In genomic region chr19:2428756-2429711, GRCh38 we compare ENCODE assay signal across 13 cellular contexts. TPM values are rescaled to one million over a fixed set of nuclear protein-coding genes. Genes with fewer than 3 reads are reported as not detected.
A peak's percentile ranks its signal among the peaks of the same experiment; 100 is the strongest.
DNase-seq lines count a peak whose midpoint lies in the region; ATAC-seq and TF ChIP-seq lines count a peak whose summit lies in the region.
"Had no signal": no experiment of that assay in that cellular context is flagged by ENCODE, and none has a peak within 500 bp of the region (broad histone marks: within the 10 kb centered on the region; RNA-seq: fewer than 3 reads in every experiment).

No MANE protein-coding gene starts in this region.

- H3K27ac ChIP-seq in AG04450 (ENCODE audit: low read depth, low read length), result peak overlapping the region; percentile 94
- peak overlapping the region; percentile 91 for H3K27ac ChIP-seq in muscle layer of colon (ENCODE audit: low read depth, low read length)
- H3K27ac ChIP-seq: brain microvascular endothelial cell had no signal

- no peaks in the 10 kb centered on the region for H3K27me3 ChIP-seq in AG04450 (ENCODE audit: control insufficient read depth, insufficient read depth, low read length)
- H3K27me3 ChIP-seq in GM06990 (replicated peaks; ENCODE audit: control insufficient read depth, insufficient read depth, low read length), result no peaks in the 10 kb centered on the region
- no peaks in the 10 kb centered on the region for H3K27me3 ChIP-seq in muscle layer of colon (ENCODE audit: control insufficient read depth in 1 of 2, insufficient read depth in 2 of 2, low read length in 2 of 2)
- H3K27me3 ChIP-seq: brain microvascular endothelial cell, testis had no signal

- peak overlapping the region; percentile 45 for H3K27ac Mint-ChIP-seq in chondrocyte (ENCODE audit: unreplicated experiment)
- no peak overlapping the region for H3K27ac Mint-ChIP-seq in activated CD4-positive, alpha-beta memory T cell treated with anti-CD3 and anti-CD28 coated beads, Interleukin-2, amount 10 ng/mL, durations not matched to agents 7 days and 5 days

- H3K9me3 Mint-ChIP-seq in chondrocyte (ENCODE audit: low read depth), result no peaks in the 10 kb centered on the region
- H3K9me3 Mint-ChIP-seq in activated CD4-positive, alpha-beta memory T cell treated with anti-CD3 and anti-CD28 coated beads, Interleukin-2, amount 10 ng/mL, durations not matched to agents 7 days and 5 days, result no peaks in the 10 kb centered on the region
- H3K9me3 Mint-ChIP-seq: naive thymus-derived CD8-positive, alpha-beta T cell had no signal

- peaks cover 2% of the 10 kb centered on the region for H3K36me3 Mint-ChIP-seq in chondrocyte (ENCODE audit: low read depth)
- peaks cover 37% of the 10 kb centered on the region for H3K36me3 Mint-ChIP-seq in activated CD4-positive, alpha-beta memory T cell treated with anti-CD3 and anti-CD28 coated beads, Interleukin-2, amount 10 ng/mL, durations not matched to agents 7 days and 5 days (ENCODE audit: low read depth)

- peaks cover 29% of the 10 kb centered on the region for H3K4me1 ChIP-seq in muscle layer of colon (ENCODE audit: insufficient read depth, low read length)

- H3K9ac ChIP-seq in muscle layer of colon (ENCODE audit: low read length), result no peak overlapping the region

- CTCF ChIA-PET in AG04450 (lab: Charles Lee), result interaction anchor here (1.5 kb wide), 2 partner anchors 181 to 182 kb away, joined by 4 read pairs; no protein-coding TSS in a partner anchor
- CTCF ChIA-PET in activated CD4-positive, alpha-beta memory T cell treated with anti-CD3 and anti-CD28 coated beads, Interleukin-2, amount 10 ng/mL, durations not matched to agents 7 days and 5 days (lab: Charles Lee), result interaction anchor here (2.3 kb wide), 1 partner anchor 182 kb away, joined by 15 read pairs; no protein-coding TSS in a partner anchor

- H3K4me1 Mint-ChIP-seq in chondrocyte (ENCODE audit: low read depth), result peaks cover 17% of the 10 kb centered on the region
- peaks cover 17% of the 10 kb centered on the region for H3K4me1 Mint-ChIP-seq in activated CD4-positive, alpha-beta memory T cell treated with anti-CD3 and anti-CD28 coated beads, Interleukin-2, amount 10 ng/mL, durations not matched to agents 7 days and 5 days

- no peaks in the 10 kb centered on the region for H3K27me3 Mint-ChIP-seq in chondrocyte (ENCODE audit: low read depth)
- no peaks in the 10 kb centered on the region for H3K27me3 Mint-ChIP-seq in activated CD4-positive, alpha-beta memory T cell treated with anti-CD3 and anti-CD28 coated beads, Interleukin-2, amount 10 ng/mL, durations not matched to agents 7 days and 5 days
- H3K27me3 Mint-ChIP-seq: activated CD8-positive, alpha-beta memory T cell treated with anti-CD3 and anti-CD28 coated beads, Interleukin-2, amount 10 ng/mL, durations not matched to agents 7 days and 5 days; naive thymus-derived CD8-positive, alpha-beta T cell had no signal

- H3K9me3 ChIP-seq in AG04450 (ENCODE audit: control insufficient read depth, insufficient read depth, low read length) (no peaks in the 10 kb centered on the region; the same call in 1 of the 2 replicates), muscle layer of colon (ENCODE audit: low read length) (no peaks in the 10 kb centered on the region)
- H3K9me3 ChIP-seq: testis had no signal

- peaks cover 24% of the 10 kb centered on the region for H3K36me3 ChIP-seq in GM06990 (ENCODE audit: control insufficient read depth, insufficient read depth, low read length)
- H3K36me3 ChIP-seq in muscle layer of colon (ENCODE audit: insufficient read depth, low read length), result peaks cover 8% of the 10 kb centered on the region

- no peak for DNase-seq in AG04450 (ENCODE audit: low read depth, low spot score)
- peak; percentile 26 for DNase-seq in GM06990 (ENCODE audit: extremely low read depth, insufficient read length)
- DNase-seq in chondrocyte (ENCODE audit: low spot score), result no peak
- DNase-seq in NCI-H1417 treated with DMSO at 0.1 percent for 48 hours (lab: John Stamatoyannopoulos, UW), result no peak
- DNase-seq in activated CD4-positive, alpha-beta memory T cell treated with anti-CD3 and anti-CD28 coated beads, Interleukin-2, amount 10 ng/mL, durations not matched to agents 7 days and 5 days, result no peak
- no peak for DNase-seq in glomerular visceral epithelial cell (ENCODE audit: extremely low spot score)
- DNase-seq: activated CD8-positive, alpha-beta memory T cell treated with anti-CD3 and anti-CD28 coated beads, Interleukin-2, amount 10 ng/mL, durations not matched to agents 7 days and 5 days had no signal

- H3K4me3 ChIP-seq in AG04450 (ENCODE audit: low read depth, low read length) (no peak overlapping the region), GM06990 (replicated peaks; ENCODE audit: low read depth, low read length) (no peak overlapping the region), muscle layer of colon (ENCODE audit: low read depth in 1 of 2, low read length in 2 of 2) (peak overlapping the region in 1 of 2 donors; percentile 88)

- no peak overlapping the region for H3K4me3 Mint-ChIP-seq in chondrocyte (ENCODE audit: unreplicated experiment)
- H3K4me3 Mint-ChIP-seq in activated CD4-positive, alpha-beta memory T cell treated with anti-CD3 and anti-CD28 coated beads, Interleukin-2, amount 10 ng/mL, durations not matched to agents 7 days and 5 days, result no peak overlapping the region
- H3K4me3 Mint-ChIP-seq: activated CD8-positive, alpha-beta memory T cell treated with anti-CD3 and anti-CD28 coated beads, Interleukin-2, amount 10 ng/mL, durations not matched to agents 7 days and 5 days had no signal

- no peak for ATAC-seq in HG03520 (IDR thresholded peaks at IDR 0.05; ENCODE audit: unreplicated experiment)
- ATAC-seq: activated CD8-positive, alpha-beta memory T cell treated with anti-CD3 and anti-CD28 coated beads, Interleukin-2, amount 10 ng/mL, durations not matched to agents 7 days and 5 days; naive thymus-derived CD8-positive, alpha-beta T cell; SK-N-SH treated with all-trans-retinoic acid at 6 μM for 48 hours had no signal

- POLR2A ChIA-PET in AG04450 (lab: Yijun Ruan, JAX), result interaction anchor here (1.8 to 2.8 kb wide), 2 partner anchors 9 to 47 kb away, joined by 4 to 34 read pairs; partner anchors contain the start of gene GADD45B
- POLR2A ChIA-PET in activated CD4-positive, alpha-beta memory T cell treated with anti-CD3 and anti-CD28 coated beads, Interleukin-2, amount 10 ng/mL, durations not matched to agents 7 days and 5 days (lab: Charles Lee), result interaction anchor here (1.5 to 3.2 kb wide), 4 partner anchors 15 to 101 kb away, joined by 4 to 24 read pairs (median 12); partner anchors contain the start of genes GADD45B, LMNB2 and LSM7

- TF ChIP-seq CTCF in AG04450 (IDR thresholded peaks at IDR 0.05; ENCODE audit: low read depth, low read length), result no peak
- no peak for TF ChIP-seq CTCF in GM06990 (IDR thresholded peaks at IDR 0.05; ENCODE audit: insufficient read depth, low read length, poor library complexity, severe bottlenecking)
- no peak for TF ChIP-seq CTCF in chondrocyte (IDR thresholded peaks at IDR 0.05)

RNA-seq across cellular contexts. Expression of gene TIMM13, which starts 1.6 kb away (rescaled TPM):
- 21.6 and 34.3 TPM in 2 replicates for polyA plus RNA-seq in AG04450 (2011; rRNA removed)
- 6.3 and 7.3 TPM in 2 replicates for polyA minus RNA-seq in AG04450 (2011; rRNA and poly(A)+ RNA removed)
- 74.6 to 100 TPM (median 76.1 TPM) in 3 replicates for total RNA-seq in chondrocyte
- 10 to 100 TPM; 44.5 to 47.4 TPM for total RNA-seq in activated CD4-positive, alpha-beta memory T cell treated with anti-CD3 and anti-CD28 coated beads, Interleukin-2, amount 10 ng/mL, durations not matched to agents 7 days and 5 days

RNA-seq across cellular contexts. Expression of gene LMNB2, which starts 27.7 kb away (rescaled TPM):
- polyA plus RNA-seq in AG04450 (2011; rRNA removed), result 49.5 and 54.3 TPM in 2 replicates
- 45.7 and 54.0 TPM in 2 replicates for polyA minus RNA-seq in AG04450 (2011; rRNA and poly(A)+ RNA removed)
- 35.5 to 56.0 TPM (median 36.6 TPM) in 3 replicates for total RNA-seq in chondrocyte
- total RNA-seq in activated CD4-positive, alpha-beta memory T cell treated with anti-CD3 and anti-CD28 coated beads, Interleukin-2, amount 10 ng/mL, durations not matched to agents 7 days and 5 days, result 10 to 100 TPM; 92.9 to 96.6 TPM

RNA-seq across cellular contexts. Expression of gene GADD45B, which starts 46.9 kb away (rescaled TPM):
- 18.5 and 24.8 TPM in 2 replicates for polyA plus RNA-seq in AG04450 (2011; rRNA removed)
- polyA minus RNA-seq in AG04450 (2011; rRNA and poly(A)+ RNA removed), result 18.6 and 29.1 TPM in 2 replicates
- 177 to 258 TPM (median 181 TPM) in 3 replicates for total RNA-seq in chondrocyte
- 10 to 100 TPM; 52.2 to 54.3 TPM for total RNA-seq in activated CD4-positive, alpha-beta memory T cell treated with anti-CD3 and anti-CD28 coated beads, Interleukin-2, amount 10 ng/mL, durations not matched to agents 7 days and 5 days
